Comparison of ENCODE assay signal across 19 cellular contexts in genomic region chr3:124352143-124352528, GRCh38.
DNase-seq lines count a peak whose midpoint lies in the region; ATAC-seq and TF ChIP-seq lines count a peak whose summit lies in the region.
"Had no signal": no experiment of that assay in that cellular context is flagged by ENCODE, and none has a peak within 500 bp of the region (broad histone marks: within the 10 kb centered on the region; RNA-seq: fewer than 3 reads in every experiment).

No MANE protein-coding gene starts in this region.

- intact Hi-C loops in esophagus muscularis mucosa (cut with DNase I): loop anchor here (5.0 kb wide), 1 partner anchor 205 kb away; no protein-coding TSS in a partner anchor

- DNase-seq in DMS 273 (lab: John Stamatoyannopoulos, UW; ENCODE audit: unreplicated experiment) (peak; percentile 34), NCI-H146 (lab: John Stamatoyannopoulos, UW) (peak; percentile 79), NCI-H748 treated with DMSO at 0.1 percent for 48 hours (lab: John Stamatoyannopoulos, UW) (peak; percentile 9), esophagus muscularis mucosa (ENCODE audit: extremely low spot score) (no peak), NCI-H128 (lab: John Stamatoyannopoulos, UW; ENCODE audit: unreplicated experiment) (no peak), COR-L47 (lab: John Stamatoyannopoulos, UW) (no peak)
- DNase-seq: activated B cell treated with CpG ODN at 0.5 μM for 24 hours; activated CD4-positive, alpha-beta memory T cell treated with anti-CD3 and anti-CD28 coated beads, Interleukin-2, amount 10 ng/mL, durations not matched to agents 7 days and 5 days; activated naive CD4-positive, alpha-beta T cell treated with Interleukin-2 at 50 U/mL for 16 hours; activated T-cell treated with anti-CD3 and anti-CD28 coated beads, Interleukin-2, amount 50 U/mL, for 24 hours; effector memory CD4-positive, alpha-beta T cell; immature natural killer cell; naive B cell; ovary; T-helper 17 cell had no signal

- no peak for TF ChIP-seq CTCF in esophagus muscularis mucosa (IDR thresholded peaks at IDR 0.05)

- H3K4me3 ChIP-seq in esophagus muscularis mucosa: no peak overlapping the region
- H3K4me3 ChIP-seq: ovary, SJSA1 had no signal

- peak overlapping the region in 3 of 4 donors; percentile 53 to 66 (median 57) for H3K27ac ChIP-seq in esophagus muscularis mucosa (replicated peaks in 1 of 4)
- H3K27ac ChIP-seq: ovary, SJSA1 had no signal

- no peaks in the 10 kb centered on the region for H3K9me3 ChIP-seq in esophagus muscularis mucosa
- H3K9me3 ChIP-seq: ovary, SJSA1 had no signal

- 90% methylated on average over 3 of the region's 4 CpGs for WGBS in esophagus muscularis mucosa

- no peak for TF ChIP-seq POLR2A in esophagus muscularis mucosa (IDR thresholded peaks at IDR 0.05; ENCODE audit: low read depth)

- no peak for TF ChIP-seq EP300 in esophagus muscularis mucosa (IDR thresholded peaks at IDR 0.05)

- no peaks in the 10 kb centered on the region for H3K27me3 ChIP-seq in esophagus muscularis mucosa
- H3K27me3 ChIP-seq: ovary, SJSA1 had no signal

- ATAC-seq in GM18511 (IDR thresholded peaks at IDR 0.05; ENCODE audit: unreplicated experiment) (no peak), GM21526 (IDR thresholded peaks at IDR 0.05; ENCODE audit: low FRiP score, unreplicated experiment) (no peak)
- ATAC-seq: stimulated activated memory B cell treated with anti-CD40 and anti-IgM and Interleukin-4, amounts not matched to agents 10 μg/mL and 1 μg/mL and 100 μg/mL, for 72 hours; T-helper 17 cell had no signal

- H3K4me1 ChIP-seq in esophagus muscularis mucosa: peaks cover 3 to 24% (median 13%) of the 10 kb centered on the region in 4 donors

- peaks cover 0 to 7% (median 2%) of the 10 kb centered on the region in 4 donors for H3K36me3 ChIP-seq in esophagus muscularis mucosa
- H3K36me3 ChIP-seq: ovary, SJSA1 had no signal

Comparison
In these comparisons a context has a peak if more than half of its experiments do, and no peak if none do; other contexts are left out.
1. DNase-seq: peak in DMS 273 (single experiment), NCI-H146 (single experiment) and NCI-H748 treated with DMSO at 0.1 percent for 48 hours (single experiment); none in esophagus muscularis mucosa (single experiment), NCI-H128 (single experiment) and COR-L47 (single experiment).